In the genomic region with DNA sequence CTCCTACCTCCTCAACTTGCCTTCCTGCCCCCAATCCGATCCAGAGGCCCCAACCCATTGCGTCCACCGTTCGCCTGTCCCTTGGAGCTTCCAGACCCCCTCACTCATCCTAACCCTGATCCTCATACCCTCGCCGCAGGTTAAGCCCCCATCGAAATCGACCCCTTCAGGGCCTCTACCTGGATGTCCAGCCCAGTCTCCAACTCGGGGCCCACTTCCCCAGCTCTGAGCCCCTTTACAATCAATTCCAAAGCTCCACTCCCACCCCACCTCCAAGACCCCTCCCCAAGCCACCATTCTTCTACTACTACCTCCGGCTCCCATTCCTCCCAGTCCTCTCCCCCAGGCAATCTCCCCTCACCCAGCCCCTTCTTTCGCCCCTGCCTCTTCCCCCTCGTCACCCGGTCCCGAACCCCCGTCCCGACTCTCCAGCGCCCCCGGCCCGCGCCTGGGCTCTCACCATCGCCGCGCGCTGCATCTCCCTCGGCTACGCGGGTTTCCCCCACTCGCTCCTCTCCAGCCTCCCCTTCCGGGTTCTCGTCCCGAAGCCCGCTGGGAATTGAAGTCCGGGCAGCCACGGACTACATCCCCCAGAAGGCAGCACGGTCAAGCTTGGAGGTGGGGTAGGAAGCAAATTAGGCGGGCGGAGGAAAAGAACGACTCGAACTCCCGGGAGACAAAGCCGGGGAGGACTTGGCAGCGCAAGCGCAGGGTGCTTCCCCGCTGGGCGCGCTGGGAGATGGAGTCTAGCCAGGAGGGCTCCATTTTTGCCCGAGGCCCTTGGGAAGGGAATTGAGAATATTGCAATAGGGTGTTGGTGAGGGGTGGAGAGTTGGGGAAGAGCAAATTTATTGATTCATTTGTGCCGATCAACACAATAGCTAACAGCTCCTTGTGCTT, we compare ENCODE assay signal across 8 cellular contexts. TPM values are rescaled to one million over a fixed set of nuclear protein-coding genes. Genes with fewer than 3 reads are reported as not detected.
DNase-seq lines count a peak whose midpoint lies in the region; ATAC-seq, FAIRE-seq and TF ChIP-seq lines count a peak whose summit lies in the region.

A gene with protein sequence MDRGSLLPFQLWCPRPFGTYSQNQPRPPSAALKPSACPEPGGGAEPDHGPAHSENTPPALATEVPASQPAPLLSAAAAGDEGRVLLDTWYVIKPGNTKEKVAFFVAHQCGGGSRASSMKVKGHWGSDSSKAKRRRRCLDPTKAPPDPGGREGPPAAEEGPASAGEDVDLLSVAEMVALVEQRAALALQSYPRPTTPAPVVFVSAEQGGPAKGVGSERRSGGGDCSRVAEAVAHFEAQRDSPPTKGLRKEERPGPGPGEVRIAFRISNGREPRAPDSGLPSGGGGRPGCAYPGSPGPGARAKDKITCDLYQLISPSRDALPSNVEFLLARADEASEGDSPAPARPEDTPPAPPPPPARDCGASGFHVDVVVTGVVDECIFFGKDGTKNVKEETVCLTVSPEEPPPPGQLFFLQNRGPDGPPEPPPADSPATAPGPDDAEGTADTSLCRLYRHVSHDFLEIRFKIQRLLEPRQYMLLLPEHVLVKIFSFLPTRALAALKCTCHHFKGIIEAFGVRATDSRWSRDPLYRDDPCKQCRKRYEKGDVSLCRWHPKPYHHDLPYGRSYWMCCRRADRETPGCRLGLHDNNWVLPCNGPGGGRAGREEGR (minus strand): TSS at position 508 of the 900 bp plus-strand sequence. CDS start 17,401 bp downstream, outside the sequence.

- 1% methylated on average over 48 of the region's 48 CpGs for WGBS in right cardiac atrium

- peaks cover 51% of the 10 kb centered on the region for H3K79me2 ChIP-seq in astrocyte (ENCODE audit: insufficient read depth, low read length)

- no peaks in the 10 kb centered on the region for H3K27me3 Mint-ChIP-seq in T-helper 2 cell treated with Interferon-gamma antibody and Interleukin-4, amounts not matched to agents 5 μg/mL and 100 μg/mL, for 36 hours (ENCODE audit: low read depth)
- H3K27me3 Mint-ChIP-seq in astrocyte (ENCODE audit: low read depth, unreplicated experiment): peaks cover 2% of the 10 kb centered on the region

- H3K4me3 ChIP-seq in astrocyte (ENCODE audit: insufficient read depth, low read depth, low read length): peak within 1 kb of the TSS; percentile 97
- peak within 1 kb of the TSS; percentile 85 for H3K4me3 ChIP-seq in right cardiac atrium (ENCODE audit: low read length)
- peak within 1 kb of the TSS; percentile 63 to 83 for H3K4me3 ChIP-seq in vagina

- no peak for FAIRE-seq in astrocyte (lab: Jason Lieb, UNC)

- DNase-seq in NCI-H1930 (lab: John Stamatoyannopoulos, UW) (peak; percentile 100), astrocyte (ENCODE audit: low read depth) (peak; percentile 95), right cardiac atrium (peak; percentile 97 to 99 (median 98)), pulmonary artery endothelial cell (ENCODE audit: low read depth, low spot score) (peak; percentile 94), vagina (ENCODE audit: extremely low spot score in 2 of 2) (peak in 1 of 2 donors; percentile 96)
- peak; percentile 93 for DNase-seq in T-helper 2 cell treated with Interferon-gamma antibody and Interleukin-4, amounts not matched to agents 5 μg/mL and 100 μg/mL, for 36 hours (ENCODE audit: low spot score)

- H3K4me3 Mint-ChIP-seq in T-helper 2 cell treated with Interferon-gamma antibody and Interleukin-4, amounts not matched to agents 5 μg/mL and 100 μg/mL, for 36 hours: peak within 1 kb of the TSS; percentile 100
- H3K4me3 Mint-ChIP-seq in astrocyte (ENCODE audit: unreplicated experiment): peak within 1 kb of the TSS; percentile 98

- H3K27me3 ChIP-seq in astrocyte (ENCODE audit: insufficient read depth, low read length): no peaks in the 10 kb centered on the region
- H3K27me3 ChIP-seq in right cardiac atrium (ENCODE audit: control insufficient read depth, insufficient read depth): no peaks in the 10 kb centered on the region
- H3K27me3 ChIP-seq in vagina: no peaks in the 10 kb centered on the region

- TF ChIP-seq CTCF in astrocyte (IDR thresholded peaks at IDR 0.05; ENCODE audit: insufficient read depth, low read depth, low read length) (no peak), vagina (IDR thresholded peaks at IDR 0.05) (no peak)

- H3K9me3 ChIP-seq in astrocyte (ENCODE audit: insufficient read depth, low read depth, low read length): no peaks in the 10 kb centered on the region
- no peaks in the 10 kb centered on the region for H3K9me3 ChIP-seq in right cardiac atrium (ENCODE audit: control insufficient read depth, low read length)
- no peaks in the 10 kb centered on the region for H3K9me3 ChIP-seq in vagina

- H3K9me3 Mint-ChIP-seq in T-helper 2 cell treated with Interferon-gamma antibody and Interleukin-4, amounts not matched to agents 5 μg/mL and 100 μg/mL, for 36 hours: no peaks in the 10 kb centered on the region
- H3K9me3 Mint-ChIP-seq in astrocyte (ENCODE audit: unreplicated experiment): no peaks in the 10 kb centered on the region

- peaks cover 7% of the 10 kb centered on the region for H3K36me3 Mint-ChIP-seq in T-helper 2 cell treated with Interferon-gamma antibody and Interleukin-4, amounts not matched to agents 5 μg/mL and 100 μg/mL, for 36 hours (ENCODE audit: low read depth)
- peaks cover 4% of the 10 kb centered on the region for H3K36me3 Mint-ChIP-seq in astrocyte (ENCODE audit: low read depth, unreplicated experiment)

- H3K36me3 ChIP-seq in astrocyte (ENCODE audit: insufficient read depth, low read length): no peaks in the 10 kb centered on the region
- no peaks in the 10 kb centered on the region for H3K36me3 ChIP-seq in vagina

- peaks cover 34% of the 10 kb centered on the region for H4K20me1 ChIP-seq in astrocyte (ENCODE audit: insufficient read depth, low read length)

- TF ChIP-seq POLR2A in vagina (IDR thresholded peaks at IDR 0.05): peak in 1 of 2 donors; percentile 62

- intact Hi-C loops in right cardiac atrium (cut with DNase I) (no loop called here), vagina (cut with DNase I) (no loop called here)

- H3K4me1 ChIP-seq in astrocyte (ENCODE audit: insufficient read depth, low read length) (no peaks in the 10 kb centered on the region), right cardiac atrium (ENCODE audit: control insufficient read depth, insufficient read depth, low read length) (peaks cover 3% of the 10 kb centered on the region), vagina (peaks cover 31% of the 10 kb centered on the region)

- H3K27ac ChIP-seq in astrocyte (ENCODE audit: low read depth, low read length) (peak within 1 kb of the TSS; percentile 36), right cardiac atrium (ENCODE audit: low read length) (peak within 1 kb of the TSS; percentile 5), vagina (peak within 1 kb of the TSS; percentile 68)

- ATAC-seq in GM18498 (IDR thresholded peaks at IDR 0.05; ENCODE audit: unreplicated experiment) (peak; percentile 91), HG02938 (IDR thresholded peaks at IDR 0.05; ENCODE audit: unreplicated experiment) (peak; percentile 83), right cardiac atrium (peak; percentile 98)

- peak within 1 kb of the TSS; percentile 95 for H3K27ac Mint-ChIP-seq in T-helper 2 cell treated with Interferon-gamma antibody and Interleukin-4, amounts not matched to agents 5 μg/mL and 100 μg/mL, for 36 hours
- peak within 1 kb of the TSS; percentile 87 for H3K27ac Mint-ChIP-seq in astrocyte (ENCODE audit: unreplicated experiment)

- peak within 1 kb of the TSS; percentile 82 for H2AFZ ChIP-seq in astrocyte (ENCODE audit: low read depth, low read length)

- H3K9ac ChIP-seq in astrocyte (ENCODE audit: low read length): peak within 1 kb of the TSS; percentile 97

- peaks cover 14% of the 10 kb centered on the region for H3K4me1 Mint-ChIP-seq in T-helper 2 cell treated with Interferon-gamma antibody and Interleukin-4, amounts not matched to agents 5 μg/mL and 100 μg/mL, for 36 hours (ENCODE audit: low read depth)
- H3K4me1 Mint-ChIP-seq in astrocyte (ENCODE audit: low read depth, unreplicated experiment): peaks cover 1% of the 10 kb centered on the region

- peak within 1 kb of the TSS; percentile 100 for H3K4me2 ChIP-seq in astrocyte (ENCODE audit: low read length)

RNA-seq across cellular contexts. Expression of the gene that starts here (rescaled TPM):
- total RNA-seq in astrocyte (19.6 and 21.1 TPM in 2 replicates), right cardiac atrium (10 to 100 TPM; 11.4 to 13.2 (median 12.6) TPM), pulmonary artery endothelial cell (5.3 and 6.5 TPM in 2 replicates), vagina (23.8 TPM)
- polyA plus RNA-seq in right cardiac atrium: 9.4 TPM

Comparison
In these comparisons a context has a peak if more than half of its experiments do, and no peak if none do; other contexts are left out.
1. H3K27ac ChIP-seq: peak in every context shown above with its lines; median percentile 68 in vagina; 36 in astrocyte; 5 in right cardiac atrium.